ENCODE assay signal across 9 cellular contexts in genomic region chr12:50070314-50071060, GRCh38. TPM values are rescaled to one million over a fixed set of nuclear protein-coding genes. Genes with fewer than 3 reads are reported as not detected.
DNase-seq lines count a peak whose midpoint lies in the region; ATAC-seq and TF ChIP-seq lines count a peak whose summit lies in the region.
"Had no signal": no experiment of that assay in that cellular context is flagged by ENCODE, and none has a peak within 500 bp of the region (broad histone marks: within the 10 kb centered on the region; RNA-seq: fewer than 3 reads in every experiment).

No MANE protein-coding gene starts in this region.

- H3K27ac ChIP-seq in ascending aorta (no peak overlapping the region), hepatocyte (no peak overlapping the region), gastrocnemius medialis (no peak overlapping the region)
- H3K27ac ChIP-seq: epithelial cell of prostate had no signal

- 55% methylated on average over 9 of the region's 9 CpGs for WGBS in hepatocyte (ENCODE audit: low lambda C conversion rate, missing lambda C conversion rate)

- intact Hi-C loops in ascending aorta (cut with DNase I) (loop anchor here (1.0 to 5.0 kb wide), 3 partner anchors 31 to 293 kb away; no protein-coding TSS in a partner anchor), gastrocnemius medialis (cut with DNase I; ENCODE audit: low total_unique reads) (loop anchor here (1.0 kb wide), 2 partner anchors 31 to 102 kb away; no protein-coding TSS in a partner anchor)

- H3K9me3 ChIP-seq in ascending aorta (no peaks in the 10 kb centered on the region), hepatocyte (ENCODE audit: low read depth) (no peaks in the 10 kb centered on the region), gastrocnemius medialis (no peaks in the 10 kb centered on the region)

- H3K4me1 ChIP-seq in ascending aorta (no peaks in the 10 kb centered on the region), hepatocyte (ENCODE audit: insufficient read depth) (no peaks in the 10 kb centered on the region), gastrocnemius medialis (peaks cover 0 to 2% of the 10 kb centered on the region in 2 donors)

- H3K27me3 ChIP-seq in ascending aorta (no peaks in the 10 kb centered on the region), hepatocyte (no peaks in the 10 kb centered on the region), gastrocnemius medialis (no peaks in the 10 kb centered on the region)

- in situ Hi-C loops in gastrocnemius medialis (cut with MboI; ENCODE audit: low sequenced_read_pairs in 4 of 4): loop anchor here in 3 of 4 donors (5.0 to 10.0 kb wide), 3 partner anchors 104 to 244 kb away; no protein-coding TSS in a partner anchor

- no peaks in the 10 kb centered on the region for H3K79me2 ChIP-seq in hepatocyte

- no peaks in the 10 kb centered on the region for H4K20me1 ChIP-seq in hepatocyte (ENCODE audit: insufficient read depth, poor library complexity, severe bottlenecking)

- TF ChIP-seq CTCF in GM10266 (IDR thresholded peaks at IDR 0.05; ENCODE audit: control insufficient read depth, insufficient read depth, low read depth, missing control alignments) (peak; percentile 97), ascending aorta (IDR thresholded peaks at IDR 0.05) (peak; percentile 72 to 94 (median 93)), hepatocyte (IDR thresholded peaks at IDR 0.05; ENCODE audit: poor library complexity) (peak; percentile 97), gastrocnemius medialis (IDR thresholded peaks at IDR 0.05 in 4 of 5, conservative IDR thresholded peaks at IDR 0.05 in 1 of 5) (peak; percentile 71 to 93 (median 86))

- DNase-seq in GM10266 (ENCODE audit: extremely low spot score) (peak; percentile 74), NCI-H1105 (lab: John Stamatoyannopoulos, UW) (peak; percentile 35), T follicular helper cell (ENCODE audit: low read depth) (peak; percentile 45), ascending aorta (ENCODE audit: low spot score in 2 of 2) (peak in 1 of 2 donors; percentile 88), hepatocyte (ENCODE audit: low spot score) (peak; percentile 90), gastrocnemius medialis (peak; percentile 61 to 66)

- H3K36me3 ChIP-seq in ascending aorta: no peaks in the 10 kb centered on the region
- no peaks in the 10 kb centered on the region for H3K36me3 ChIP-seq in hepatocyte (replicated peaks; ENCODE audit: insufficient read depth, low read depth)
- no peaks in the 10 kb centered on the region for H3K36me3 ChIP-seq in gastrocnemius medialis

- ATAC-seq in gastrocnemius medialis (peak; percentile 76 to 86), GM21360 (IDR thresholded peaks at IDR 0.05; ENCODE audit: unreplicated experiment) (no peak), HG02623 (IDR thresholded peaks at IDR 0.05; ENCODE audit: unreplicated experiment) (no peak)

- no peak for TF ChIP-seq POLR2A in gastrocnemius medialis (IDR thresholded peaks at IDR 0.05)

- peak overlapping the region; percentile 3 for H2AFZ ChIP-seq in hepatocyte

- no peaks in the 10 kb centered on the region for H3K9me2 ChIP-seq in hepatocyte (replicated peaks; ENCODE audit: insufficient read depth)

- H3K4me3 ChIP-seq in ascending aorta (no peak overlapping the region), hepatocyte (no peak overlapping the region), gastrocnemius medialis (no peak overlapping the region)

- H3K4me2 ChIP-seq in hepatocyte: no peak overlapping the region

RNA-seq across cellular contexts. Expression of gene ASIC1, which starts 13.1 kb away (rescaled TPM):
- total RNA-seq in ascending aorta: not detected
- 2.4 and 3.1 TPM in 2 replicates for total RNA-seq in hepatocyte
- 4.6 and 6.7 TPM in 2 replicates for polyA plus RNA-seq in hepatocyte
- total RNA-seq in gastrocnemius medialis: under 1 TPM in 2 of 4 donors, not detected in 2; 0.15 to 0.53 TPM

RNA-seq across cellular contexts. Expression of gene SMARCD1, which starts 14.7 kb away (rescaled TPM):
- total RNA-seq in ascending aorta (277 TPM), hepatocyte (33.4 and 44.0 TPM in 2 replicates), gastrocnemius medialis (10 to 100 TPM; 16.9 to 27.3 (median 20.1) TPM)
- 26.1 and 27.9 TPM in 2 replicates for polyA plus RNA-seq in hepatocyte

RNA-seq across cellular contexts. Expression of gene GPD1, which starts 33.3 kb away (rescaled TPM):
- 12.2 TPM for total RNA-seq in ascending aorta
- 46.8 and 64.1 TPM in 2 replicates for total RNA-seq in hepatocyte
- polyA plus RNA-seq in hepatocyte: 20.4 and 30.6 TPM in 2 replicates
- total RNA-seq in gastrocnemius medialis: 100 to 1,000 TPM in 3 of 4 donors, 10 to 100 TPM in 1; 68.2 to 763 (median 288) TPM

RNA-seq across cellular contexts. Expression of gene COX14, which starts 41.5 kb away (rescaled TPM):
- total RNA-seq in ascending aorta (19.8 TPM), hepatocyte (61.5 and 73.5 TPM in 2 replicates), gastrocnemius medialis (100 to 1,000 TPM in 3 of 4 donors, 10 to 100 TPM in 1; 98.8 to 137 (median 106) TPM)
- polyA plus RNA-seq in hepatocyte: 150 and 186 TPM in 2 replicates

RNA-seq across cellular contexts. Expression of gene RACGAP1, which starts 45.2 kb away (rescaled TPM):
- total RNA-seq in ascending aorta (5.1 TPM), hepatocyte (22.1 and 22.2 TPM in 2 replicates), gastrocnemius medialis (10 to 100 TPM in 1 of 4 donors, 1 to 10 TPM in 3; 5.6 to 13.3 (median 6.5) TPM)
- 12.6 and 17.3 TPM in 2 replicates for polyA plus RNA-seq in hepatocyte

Comparison
In these comparisons a context has a peak if more than half of its experiments do, and no peak if none do; other contexts are left out.
1. ATAC-seq: peak in gastrocnemius medialis (2 of 2); none in GM21360 (single experiment) and HG02623 (single experiment).
2. Peak in every context shown above with its lines, with median percentiles within 50 percentile points of each other: CTCF ChIP-seq.